ENCODE assay signal across 11 cellular contexts in the genomic region with DNA sequence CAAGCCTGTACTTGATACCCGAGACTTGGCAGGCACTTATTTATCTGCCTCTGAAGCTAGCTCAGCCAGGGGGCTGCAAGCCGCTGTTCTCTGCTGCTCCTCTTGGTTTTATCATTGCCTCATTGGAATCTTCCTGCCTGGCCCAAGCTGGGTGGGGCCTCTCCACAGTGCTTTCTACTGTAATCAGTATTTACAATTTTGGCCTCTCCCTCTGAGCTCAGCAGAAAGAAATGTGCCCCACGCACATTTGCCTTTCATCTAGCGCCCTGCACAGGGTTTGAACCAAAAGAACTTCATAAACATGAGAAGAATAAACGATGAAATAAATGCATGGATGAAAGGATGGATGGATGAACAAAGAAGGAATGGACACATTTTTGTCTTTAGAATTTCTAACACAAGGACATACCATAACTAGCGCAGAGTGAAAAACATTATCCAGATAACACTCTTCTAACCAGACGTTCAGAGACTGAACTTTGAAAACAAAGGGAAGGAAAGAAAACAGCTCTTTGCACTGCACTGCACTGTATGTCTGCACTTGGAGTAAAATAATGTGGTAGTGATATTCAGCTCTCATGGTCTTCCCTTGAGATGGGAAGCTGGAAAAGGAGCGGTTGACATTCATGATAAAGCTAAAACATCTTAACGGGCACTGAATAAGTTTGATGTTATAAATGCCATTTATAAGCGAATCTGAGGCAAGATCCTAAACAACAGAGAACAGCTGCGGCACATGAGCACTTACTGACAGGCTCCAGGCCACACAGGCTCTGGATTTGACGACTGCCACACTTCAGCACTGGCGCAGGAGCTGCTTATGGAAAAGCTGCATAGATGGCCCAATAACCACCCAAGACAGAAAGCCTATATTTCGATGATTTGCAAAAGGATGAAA.
DNase-seq lines count a peak whose midpoint lies in the region; ATAC-seq and TF ChIP-seq lines count a peak whose summit lies in the region.
"Had no signal": no experiment of that assay in that cellular context is flagged by ENCODE, and none has a peak within 500 bp of the region (broad histone marks: within the 10 kb centered on the region; RNA-seq: fewer than 3 reads in every experiment).

No MANE protein-coding gene starts in this region.

- no peaks in the 10 kb centered on the region for H3K79me1 ChIP-seq in IMR-90 (ENCODE audit: low read depth in 1 of 2, low read length in 2 of 2)

- H3K9me3 ChIP-seq in IMR-90 (ENCODE audit: control insufficient read depth, insufficient read depth, low read length), result no peaks in the 10 kb centered on the region
- no peaks in the 10 kb centered on the region for H3K9me3 ChIP-seq in left lung

- H3K14ac ChIP-seq in IMR-90 (replicated peaks; ENCODE audit: low read depth, low read length), result peak overlapping the region; percentile 60

- H3K27me3 Mint-ChIP-seq in T-cell, result peaks cover 5 to 8% of the 10 kb centered on the region in 2 donors
- H3K27me3 Mint-ChIP-seq in activated T-helper 1 cell treated with anti-CD3 and anti-CD28 coated beads, Interleukin-12 subunit alpha, Interleukin-12 subunit beta, Interleukin-2, Interleukin-4 antibody, amounts not matched to agents 30 ng/mL and 10 ng/mL and 1 ng/mL, durations not matched to agents 14 hours and 24 hours and 36 hours (ENCODE audit: insufficient read depth), result peaks cover 11% of the 10 kb centered on the region

- H3K36me3 ChIP-seq in IMR-90 (ENCODE audit: control insufficient read depth, insufficient read depth, low read length) (no peaks in the 10 kb centered on the region), left lung (no peaks in the 10 kb centered on the region)

- H3K36me3 Mint-ChIP-seq in T-cell, result no peaks in the 10 kb centered on the region
- no peaks in the 10 kb centered on the region for H3K36me3 Mint-ChIP-seq in activated T-helper 1 cell treated with anti-CD3 and anti-CD28 coated beads, Interleukin-12 subunit alpha, Interleukin-12 subunit beta, Interleukin-2, Interleukin-4 antibody, amounts not matched to agents 30 ng/mL and 10 ng/mL and 1 ng/mL, durations not matched to agents 14 hours and 24 hours and 36 hours (ENCODE audit: low read depth)
- H3K36me3 Mint-ChIP-seq: immature natural killer cell had no signal

- H4K5ac ChIP-seq in IMR-90 (ENCODE audit: low read depth, low read length), result peak overlapping the region; percentile 14

- peak overlapping the region; percentile 84 for H2BK20ac ChIP-seq in IMR-90 (ENCODE audit: low read depth, low read length)

- peak overlapping the region; percentile 58 for H3K27ac ChIP-seq in IMR-90 (ENCODE audit: insufficient read depth, low read length)
- H3K27ac ChIP-seq in left lung, result peak overlapping the region in 1 of 2 donors; percentile 33

- 0% methylated on average over 1 of the region's 14 CpGs; no CpG with 5 or more reads in 1 of the 2 experiments for WGBS in IMR-90 (ENCODE audit: extremely low coverage in 2 of 2, insufficient read length in 1 of 2), 2 experiments

- ATAC-seq in IMR-90 (ENCODE audit: low read depth) (peak; percentile 95), left lung (peak; percentile 92), T-cell (replicated peaks in 1 of 4) (no peak)

- DNase-seq in AG08395 (ENCODE audit: low spot score), result peak; percentile 74
- peak; percentile 83 for DNase-seq in IMR-90
- DNase-seq in cardiac fibroblast (ENCODE audit: low read depth in 2 of 2), result peak; percentile 60 to 79
- DNase-seq in left lung, result no peak
- DNase-seq in T-cell, result no peak
- no peak for DNase-seq in activated T-helper 1 cell treated with anti-CD3 and anti-CD28 coated beads, Interleukin-12 subunit alpha, Interleukin-12 subunit beta, Interleukin-2, Interleukin-4 antibody, amounts not matched to agents 30 ng/mL and 10 ng/mL and 1 ng/mL, durations not matched to agents 14 hours and 24 hours and 36 hours (ENCODE audit: low spot score)
- DNase-seq in NAMALWA (ENCODE audit: low spot score), result no peak
- DNase-seq in NCI-H1417 treated with DMSO at 0.1 percent for 48 hours (lab: John Stamatoyannopoulos, UW), result no peak
- DNase-seq: COR-L47, immature natural killer cell had no signal

- H2AFZ ChIP-seq in IMR-90 (replicated peaks; ENCODE audit: low read length, poor library complexity), result peak overlapping the region; percentile 83

- H3K9me1 ChIP-seq in IMR-90 (ENCODE audit: insufficient read depth, low read length), result peaks cover 7% of the 10 kb centered on the region; the same call in 1 of the 2 replicates

- H2AK5ac ChIP-seq in IMR-90 (ENCODE audit: low read depth, low read length), result peak overlapping the region; percentile 37; the same call in 1 of the 2 replicates

- intact Hi-C loops in IMR-90 (cut with micrococcal nuclease), result loop anchor here (5.0 to 10.0 kb wide), 4 partner anchors 193 to 477 kb away; a partner anchor contains a TSS
- intact Hi-C loops in left lung (cut with DNase I), result no loop called here
- intact Hi-C loops in activated T-helper 1 cell treated with anti-CD3 and anti-CD28 coated beads, Interleukin-12 subunit alpha, Interleukin-12 subunit beta, Interleukin-2, Interleukin-4 antibody, amounts not matched to agents 30 ng/mL and 10 ng/mL and 1 ng/mL, durations not matched to agents 14 hours and 24 hours and 36 hours (cut with micrococcal nuclease), result no loop called here

- TF ChIP-seq CTCF in IMR-90 (conservative IDR thresholded peaks at IDR 0.05; ENCODE audit: low read depth, low read length) (0 out of 2 replicates have a peak, but pooled peaks have one; percentile 22), cardiac fibroblast (IDR thresholded peaks at IDR 0.05; ENCODE audit: low read depth, low read length) (no peak), left lung (IDR thresholded peaks at IDR 0.05) (no peak)

- H3K23ac ChIP-seq in IMR-90 (ENCODE audit: low read depth, low read length), result peak overlapping the region; percentile 50

- H3K27me3 ChIP-seq in IMR-90 (ENCODE audit: control insufficient read depth, insufficient read depth, low read length) (no peaks in the 10 kb centered on the region), left lung (no peaks in the 10 kb centered on the region)

- H3K9me3 Mint-ChIP-seq in T-cell, result no peaks in the 10 kb centered on the region
- no peaks in the 10 kb centered on the region for H3K9me3 Mint-ChIP-seq in activated T-helper 1 cell treated with anti-CD3 and anti-CD28 coated beads, Interleukin-12 subunit alpha, Interleukin-12 subunit beta, Interleukin-2, Interleukin-4 antibody, amounts not matched to agents 30 ng/mL and 10 ng/mL and 1 ng/mL, durations not matched to agents 14 hours and 24 hours and 36 hours
- H3K9me3 Mint-ChIP-seq: activated T-helper 2 cell treated with anti-CD3 and anti-CD28 coated beads, Interferon-gamma antibody, Interleukin-2, Interleukin-4, amounts not matched to agents 10 μg/mL and 5 μg/mL and 100 μg/mL, durations not matched to agents 14 hours and 24 hours and 36 hours; immature natural killer cell had no signal

- peak overlapping the region; percentile 54 for H3K4ac ChIP-seq in IMR-90 (ENCODE audit: low read depth, low read length)

- peak overlapping the region; percentile 87 for H2BK120ac ChIP-seq in IMR-90 (ENCODE audit: low read depth, low read length)

- no peaks in the 10 kb centered on the region for H3K4me1 Mint-ChIP-seq in T-cell
- H3K4me1 Mint-ChIP-seq in activated T-helper 1 cell treated with anti-CD3 and anti-CD28 coated beads, Interleukin-12 subunit alpha, Interleukin-12 subunit beta, Interleukin-2, Interleukin-4 antibody, amounts not matched to agents 30 ng/mL and 10 ng/mL and 1 ng/mL, durations not matched to agents 14 hours and 24 hours and 36 hours (ENCODE audit: low read depth), result no peaks in the 10 kb centered on the region
- H3K4me1 Mint-ChIP-seq: immature natural killer cell had no signal

- no peak overlapping the region for H2AK9ac ChIP-seq in IMR-90 (replicated peaks; ENCODE audit: low read depth, low read length, poor library complexity)

- peaks cover 18% of the 10 kb centered on the region for H3K4me1 ChIP-seq in IMR-90 (ENCODE audit: control insufficient read depth, insufficient read depth, low read length)
- H3K4me1 ChIP-seq in left lung, result no peaks in the 10 kb centered on the region

- H4K8ac ChIP-seq in IMR-90 (ENCODE audit: low read depth in 2 of 2, low read length in 2 of 2), result peak overlapping the region; percentile 28 to 77

- H2BK15ac ChIP-seq in IMR-90 (ENCODE audit: low read depth, low read length), result peak overlapping the region; percentile 50; the same call in 2 of the 3 replicates

- no peak overlapping the region for H3K4me3 ChIP-seq in IMR-90 (ENCODE audit: insufficient read depth, low read depth, low read length)
- no peak overlapping the region for H3K4me3 ChIP-seq in cardiac fibroblast (replicated peaks in 1 of 2; ENCODE audit: low read depth in 2 of 2, low read length in 2 of 2)
- H3K4me3 ChIP-seq in left lung, result no peak overlapping the region

- peak overlapping the region; percentile 29; the same call in 1 of the 2 replicates for H3K9ac ChIP-seq in IMR-90 (ENCODE audit: low read depth, low read length)

- peak overlapping the region; percentile 84 for H4K91ac ChIP-seq in IMR-90 (ENCODE audit: insufficient read depth, low read depth, low read length)

- TF ChIP-seq POLR2A in IMR-90 (IDR thresholded peaks at IDR 0.05; ENCODE audit: low read depth, low read length), result no peak

- H3K18ac ChIP-seq in IMR-90 (ENCODE audit: low read depth, low read length), result peak overlapping the region; percentile 33

- H3K27ac Mint-ChIP-seq in T-cell, result no peak overlapping the region
- H3K27ac Mint-ChIP-seq in activated T-helper 1 cell treated with anti-CD3 and anti-CD28 coated beads, Interleukin-12 subunit alpha, Interleukin-12 subunit beta, Interleukin-2, Interleukin-4 antibody, amounts not matched to agents 30 ng/mL and 10 ng/mL and 1 ng/mL, durations not matched to agents 14 hours and 24 hours and 36 hours, result no peak overlapping the region
- H3K27ac Mint-ChIP-seq: activated T-helper 2 cell treated with anti-CD3 and anti-CD28 coated beads, Interferon-gamma antibody, Interleukin-2, Interleukin-4, amounts not matched to agents 10 μg/mL and 5 μg/mL and 100 μg/mL, durations not matched to agents 14 hours and 24 hours and 36 hours; immature natural killer cell had no signal

- H3K4me3 Mint-ChIP-seq in T-cell, result no peak overlapping the region
- H3K4me3 Mint-ChIP-seq in activated T-helper 1 cell treated with anti-CD3 and anti-CD28 coated beads, Interleukin-12 subunit alpha, Interleukin-12 subunit beta, Interleukin-2, Interleukin-4 antibody, amounts not matched to agents 30 ng/mL and 10 ng/mL and 1 ng/mL, durations not matched to agents 14 hours and 24 hours and 36 hours, result no peak overlapping the region
- H3K4me3 Mint-ChIP-seq: immature natural killer cell had no signal

- H3K56ac ChIP-seq in IMR-90 (ENCODE audit: extremely low read depth, insufficient read depth, low read length), result peak overlapping the region; percentile 73

- CTCF ChIA-PET in IMR-90 (lab: Yijun Ruan, JAX), result interaction anchor here (0.6 to 1.4 kb wide), 4 partner anchors 9 to 1638 kb away, joined by 3 to 4 read pairs (median 3); no protein-coding TSS in a partner anchor
- CTCF ChIA-PET in T-cell (lab: Charles Lee), result no interaction called here

- peak; percentile 25; the same call in 1 of the 2 replicates for TF ChIP-seq RAD21 in IMR-90 (IDR thresholded peaks at IDR 0.05; ENCODE audit: low read length)

- H4K20me1 ChIP-seq in IMR-90 (ENCODE audit: insufficient read depth, low read length), result no peaks in the 10 kb centered on the region

- POLR2A ChIA-PET in IMR-90 (lab: Charles Lee; ENCODE audit: unreplicated experiment), result interaction anchor here (0.7 kb wide), 1 partner anchor 88 kb away, joined by 16 read pairs; no protein-coding TSS in a partner anchor
- POLR2A ChIA-PET in T-cell (lab: Charles Lee), result no interaction called here

- BruUV-seq in IMR-90 (replicated peaks; lab: Mats Ljungman, UMichigan), result no TSS peak

- dilution Hi-C loops in IMR-90 (cut with HindIII; ENCODE audit: low sequenced_read_pairs, unreplicated experiment), result no loop called here

- H2BK5ac ChIP-seq in IMR-90 (ENCODE audit: low read depth, low read length, poor library complexity, severe bottlenecking), result peak overlapping the region; percentile 40

- peak overlapping the region; percentile 45 for H3K4me2 ChIP-seq in IMR-90 (ENCODE audit: low read depth, low read length)

- in situ Hi-C loops in IMR-90 (cut with MboI; ENCODE audit: low sequenced_read_pairs), result loop anchor here (25.0 kb wide), 1 partner anchor 640 kb away; no protein-coding TSS in a partner anchor

Comparison
In these comparisons a context has a peak if more than half of its experiments do, and no peak if none do; other contexts are left out.
1. DNase-seq: peak in AG08395 (single experiment), IMR-90 (single experiment) and cardiac fibroblast (2 of 2); none in left lung (0 of 2), T-cell (0 of 34), activated T-helper 1 cell treated with anti-CD3 and anti-CD28 coated beads, Interleukin-12 subunit alpha, Interleukin-12 subunit beta, Interleukin-2, Interleukin-4 antibody, amounts not matched to agents 30 ng/mL and 10 ng/mL and 1 ng/mL, durations not matched to agents 14 hours and 24 hours and 36 hours (single experiment), NAMALWA (single experiment) and NCI-H1417 treated with DMSO at 0.1 percent for 48 hours (single experiment).
2. ATAC-seq: peak in IMR-90 (single experiment) and left lung (single experiment); none in T-cell (0 of 4).